Comparison of ENCODE assay signal across 11 cellular contexts in genomic region chr7:35723011-35723410, GRCh38. TPM values are rescaled to one million over a fixed set of nuclear protein-coding genes. Genes with fewer than 3 reads are reported as not detected.
DNase-seq lines count a peak whose midpoint lies in the region; ATAC-seq, FAIRE-seq and TF ChIP-seq lines count a peak whose summit lies in the region.
"Had no signal": no experiment of that assay in that cellular context is flagged by ENCODE, and none has a peak within 500 bp of the region (broad histone marks: within the 10 kb centered on the region; RNA-seq: fewer than 3 reads in every experiment).

No MANE protein-coding gene starts in this region.

- no peaks in the 10 kb centered on the region for H3K9me3 Mint-ChIP-seq in CD4-positive, alpha-beta T cell
- no peaks in the 10 kb centered on the region for H3K9me3 Mint-ChIP-seq in activated CD4-positive, alpha-beta memory T cell treated with anti-CD3 and anti-CD28 coated beads for 36 hours
- no peaks in the 10 kb centered on the region for H3K9me3 Mint-ChIP-seq in immature natural killer cell

- DNase-seq in CD4-positive, alpha-beta T cell, result no peak
- DNase-seq in H54 (ENCODE audit: insufficient read length, low spot score) (peak; percentile 57), immature natural killer cell (peak; percentile 43 to 62 (median 50)), left lobe of liver (ENCODE audit: low spot score) (no peak), H4 (ENCODE audit: low spot score) (no peak), RCC 7860 (ENCODE audit: low spot score) (no peak)
- DNase-seq in activated CD4-positive, alpha-beta memory T cell treated with anti-CD3 and anti-CD28 coated beads for 36 hours, result no peak
- DNase-seq: activated CD8-positive, alpha-beta memory T cell treated with anti-CD3 and anti-CD28 coated beads, Interleukin-2, amount 50 U/mL, for 4 hours; NCI-H2081 had no signal

- no peak overlapping the region for H3K27ac ChIP-seq in CD4-positive, alpha-beta T cell (ENCODE audit: low read depth, low read length)

- H3K9me3 ChIP-seq in CD4-positive, alpha-beta T cell (ENCODE audit: control insufficient read depth, low read length), result no peaks in the 10 kb centered on the region
- H3K9me3 ChIP-seq: HAP-1 had no signal

- CTCF ChIA-PET in CD4-positive, alpha-beta T cell (lab: Charles Lee), result interaction anchor here (1.7 to 3.7 kb wide), 3 partner anchors 10 to 79 kb away, joined by 6 to 21 read pairs (median 7); partner anchors contain the start of gene SEPTIN7
- CTCF ChIA-PET in activated CD4-positive, alpha-beta memory T cell treated with anti-CD3 and anti-CD28 coated beads for 36 hours (lab: Charles Lee), result interaction anchor here (0.8 to 6.7 kb wide), 7 partner anchors 11 to 184 kb away, joined by 3 to 46 read pairs (median 5); partner anchors contain the start of gene SEPTIN7

- H3K27ac Mint-ChIP-seq in CD4-positive, alpha-beta T cell, result peak overlapping the region; percentile 9
- peak overlapping the region; percentile 91 for H3K27ac Mint-ChIP-seq in activated CD4-positive, alpha-beta memory T cell treated with anti-CD3 and anti-CD28 coated beads for 36 hours
- H3K27ac Mint-ChIP-seq in immature natural killer cell, result peak overlapping the region in 5 of 6 donors; percentile 79 to 94 (median 91)

- intact Hi-C loops in CD4-positive, alpha-beta T cell (cut with DNase I, micrococcal nuclease), result no loop called here
- intact Hi-C loops in activated CD4-positive, alpha-beta memory T cell treated with anti-CD3 and anti-CD28 coated beads for 36 hours (cut with micrococcal nuclease), result loop anchor here (1.0 to 10.0 kb wide), 4 partner anchors 14 to 688 kb away; partner anchors contain the start of genes DPY19L1 and HERPUD2

- peak; percentile 15 for FAIRE-seq in H54 (lab: Jason Lieb, UNC)
- FAIRE-seq in RCC 7860 (lab: Jason Lieb, UNC), result no peak
- FAIRE-seq: D721Med had no signal

- ATAC-seq in CD4-positive, alpha-beta T cell (ENCODE audit: poor library complexity), result peak; percentile 40
- no peak for ATAC-seq in left lobe of liver

- no peaks in the 10 kb centered on the region for H3K27me3 ChIP-seq in CD4-positive, alpha-beta T cell (ENCODE audit: control insufficient read depth, insufficient read depth, low read length)

- TF ChIP-seq CTCF in CD4-positive, alpha-beta T cell (IDR thresholded peaks at IDR 0.05), result no peak

- no peak for TF ChIP-seq POLR2A in H54 (IDR thresholded peaks at IDR 0.05; ENCODE audit: low read depth, low read length)

- H3K27me3 Mint-ChIP-seq in CD4-positive, alpha-beta T cell, result no peaks in the 10 kb centered on the region
- H3K27me3 Mint-ChIP-seq in activated CD4-positive, alpha-beta memory T cell treated with anti-CD3 and anti-CD28 coated beads for 36 hours, result no peaks in the 10 kb centered on the region
- H3K27me3 Mint-ChIP-seq in immature natural killer cell (ENCODE audit: low read depth in 3 of 3), result peaks cover 7 to 8% (median 8%) of the 10 kb centered on the region in 3 donors

- POLR2A ChIA-PET in CD4-positive, alpha-beta T cell (lab: Charles Lee), result interaction anchor here (4.5 kb wide), 1 partner anchor 78 kb away, joined by 65 read pairs; the partner anchor contains the start of gene SEPTIN7
- POLR2A ChIA-PET in activated CD4-positive, alpha-beta memory T cell treated with anti-CD3 and anti-CD28 coated beads for 36 hours (lab: Charles Lee), result interaction anchor here (1.2 to 2.6 kb wide), 4 partner anchors 23 to 78 kb away, joined by 3 to 17 read pairs (median 4); partner anchors contain the start of genes HERPUD2 and SEPTIN7

- H3K36me3 Mint-ChIP-seq in CD4-positive, alpha-beta T cell (ENCODE audit: low read depth), result no peaks in the 10 kb centered on the region
- H3K36me3 Mint-ChIP-seq in activated CD4-positive, alpha-beta memory T cell treated with anti-CD3 and anti-CD28 coated beads for 36 hours, result no peaks in the 10 kb centered on the region
- peaks cover 0 to 3% (median 0%) of the 10 kb centered on the region in 3 donors for H3K36me3 Mint-ChIP-seq in immature natural killer cell

- peaks cover 56% of the 10 kb centered on the region for H3K4me1 Mint-ChIP-seq in CD4-positive, alpha-beta T cell (ENCODE audit: low read depth)
- H3K4me1 Mint-ChIP-seq in activated CD4-positive, alpha-beta memory T cell treated with anti-CD3 and anti-CD28 coated beads for 36 hours (ENCODE audit: low read depth), result peaks cover 62% of the 10 kb centered on the region
- H3K4me1 Mint-ChIP-seq in immature natural killer cell, result peaks cover 51 to 61% of the 10 kb centered on the region in 2 donors

- no peak overlapping the region for H3K4me3 Mint-ChIP-seq in CD4-positive, alpha-beta T cell
- H3K4me3 Mint-ChIP-seq in activated CD4-positive, alpha-beta memory T cell treated with anti-CD3 and anti-CD28 coated beads for 36 hours, result peak overlapping the region; percentile 29
- no peak overlapping the region for H3K4me3 Mint-ChIP-seq in immature natural killer cell

RNA-seq across cellular contexts. Expression of gene HERPUD2, which starts 28.1 kb away (rescaled TPM):
- total RNA-seq in CD4-positive, alpha-beta T cell, result 100 to 1,000 TPM; 113 to 127 TPM
- total RNA-seq in activated CD4-positive, alpha-beta memory T cell treated with anti-CD3 and anti-CD28 coated beads for 36 hours, result 10 to 100 TPM; 26.2 to 29.6 TPM
- 100 to 1,000 TPM in 1 of 3 donors, 10 to 100 TPM in 2; 65.1 to 115 (median 91.4) TPM for polyA plus RNA-seq in immature natural killer cell
- total RNA-seq in left lobe of liver, result 12.2 TPM
- 19.2 and 39.3 TPM in 2 replicates for total RNA-seq in H4 (2014; rRNA removed; shearing (Covaris generic))

Comparison
In these comparisons a context has a peak if more than half of its experiments do, and no peak if none do; other contexts are left out.
1. DNase-seq: peak in H54 (single experiment) and immature natural killer cell (3 of 3); none in CD4-positive, alpha-beta T cell (0 of 10), activated CD4-positive, alpha-beta memory T cell treated with anti-CD3 and anti-CD28 coated beads for 36 hours (single experiment), left lobe of liver (single experiment), H4 (single experiment) and RCC 7860 (single experiment).
2. H3K27ac Mint-ChIP-seq: peak in every context shown above with its lines; median percentile 91 in activated CD4-positive, alpha-beta memory T cell treated with anti-CD3 and anti-CD28 coated beads for 36 hours; 91 in immature natural killer cell; 9 in CD4-positive, alpha-beta T cell.